Comparison of ENCODE assay signal across 26 cellular contexts in genomic region chr11:29131055-29131454, GRCh38.
"Had no signal": no experiment of that assay in that cellular context is flagged by ENCODE, and none has a peak within 500 bp of the region (broad histone marks: within the 10 kb centered on the region; RNA-seq: fewer than 3 reads in every experiment).

No MANE protein-coding gene starts in this region.

- H3K4me3 ChIP-seq: esophagus squamous epithelium, gastrocnemius medialis, heart right ventricle, left lung, lower lobe of right lung, mucosa of descending colon had no signal

- H3K27ac ChIP-seq: epithelial cell of prostate, esophagus squamous epithelium, gastrocnemius medialis, heart right ventricle, left lung, lower lobe of right lung had no signal

- DNase-seq: cortex of kidney; effector CD8-positive, alpha-beta T cell; effector memory CD8-positive, alpha-beta T cell; endodermal cell; erythroblast; esophagus squamous epithelium; foreskin fibroblast; foreskin melanocyte; gastrocnemius medialis; glutamatergic neuron; head of caudate nucleus; heart right ventricle; hippocampal formation; left cardiac atrium; left lung; left ventricle myocardium superior; lower lobe of right lung; mesenchymal stem cell; mucosa of descending colon; naive B cell; naive thymus-derived CD8-positive, alpha-beta T cell had no signal

- H3K36me3 ChIP-seq: esophagus squamous epithelium, gastrocnemius medialis, heart right ventricle, left lung, lower lobe of right lung had no signal

- H3K9me3 ChIP-seq: esophagus squamous epithelium, gastrocnemius medialis, left lung, lower lobe of right lung, mucosa of descending colon had no signal

- H3K27me3 ChIP-seq: esophagus squamous epithelium, gastrocnemius medialis, heart right ventricle, left lung had no signal

- ATAC-seq: effector memory CD8-positive, alpha-beta T cell; esophagus mucosa; gastrocnemius medialis; heart right ventricle; left cardiac atrium; left lung; left ventricle myocardium superior; lower lobe of right lung; mucosa of descending colon; naive thymus-derived CD8-positive, alpha-beta T cell had no signal

- H3K4me1 ChIP-seq: esophagus squamous epithelium, gastrocnemius medialis, heart right ventricle, left lung, lower lobe of right lung had no signal

- FAIRE-seq: endometrium, islet of Langerhans, keratinocyte had no signal
